In the genomic region with DNA sequence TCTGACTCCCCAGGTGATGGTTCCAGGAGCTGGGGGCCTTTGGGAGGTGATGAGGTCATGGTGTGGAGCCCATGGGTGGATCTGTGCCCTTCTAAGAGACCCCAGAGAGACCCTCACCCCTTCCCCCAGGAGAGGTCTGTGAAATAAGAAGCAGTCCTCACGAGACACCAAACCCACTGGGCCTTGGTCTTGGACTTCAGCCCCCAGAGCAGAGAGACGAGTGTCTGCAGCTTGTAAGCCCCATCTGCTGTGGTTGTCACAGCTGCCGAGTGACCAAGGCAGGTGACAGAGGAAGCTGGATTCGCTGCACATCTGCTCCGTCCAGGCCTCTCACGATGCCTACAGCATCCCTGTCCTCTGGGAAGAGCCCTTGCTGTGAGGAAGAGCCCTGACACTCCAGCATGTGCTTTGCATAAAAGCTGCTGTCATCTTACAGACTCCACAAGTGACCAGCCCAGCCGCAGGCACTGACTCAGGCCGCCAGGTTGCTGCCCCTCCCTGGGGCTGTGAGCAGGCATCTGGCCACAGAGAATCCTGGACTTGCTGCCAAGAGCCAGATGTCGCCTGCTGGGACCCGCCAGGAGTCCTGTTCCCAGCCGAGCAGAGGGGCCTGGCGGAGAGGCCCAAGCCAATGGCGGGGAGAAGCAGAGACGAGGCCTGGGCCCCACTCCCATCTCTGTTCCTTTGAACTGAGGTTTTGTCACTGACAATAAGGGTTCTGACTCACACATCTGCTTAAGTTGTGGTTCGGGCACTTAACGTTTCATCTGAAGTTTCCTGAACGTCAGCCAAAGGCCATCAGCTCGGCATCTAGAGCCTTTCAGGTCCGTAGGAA, we compare ENCODE assay signal across 8 cellular contexts.
DNase-seq lines count a peak whose midpoint lies in the region; ATAC-seq, FAIRE-seq and TF ChIP-seq lines count a peak whose summit lies in the region.

No MANE protein-coding gene starts in this region.

- no peak for FAIRE-seq in urothelium cell line (lab: Jason Lieb, UNC)

- H3K9me3 ChIP-seq in hepatocyte (ENCODE audit: low read depth) = no peaks in the 10 kb centered on the region

- H3K79me2 ChIP-seq in hepatocyte = no peaks in the 10 kb centered on the region

- H3K4me3 ChIP-seq in hepatocyte = no peak overlapping the region

- WGBS in hepatocyte (ENCODE audit: low lambda C conversion rate, missing lambda C conversion rate) = 52% methylated on average over 19 of the region's 19 CpGs

- H3K4me1 ChIP-seq in hepatocyte (ENCODE audit: insufficient read depth) = peaks cover 18% of the 10 kb centered on the region

- no peak overlapping the region for H3K4me2 ChIP-seq in hepatocyte

- H3K27me3 ChIP-seq in hepatocyte = no peaks in the 10 kb centered on the region

- H4K20me1 ChIP-seq in hepatocyte (ENCODE audit: insufficient read depth, poor library complexity, severe bottlenecking) = no peaks in the 10 kb centered on the region

- TF ChIP-seq CTCF in hepatocyte (IDR thresholded peaks at IDR 0.05; ENCODE audit: poor library complexity) = no peak

- H3K27ac ChIP-seq in hepatocyte = peak overlapping the region; percentile 55

- DNase-seq in activated effector memory CD4-positive, alpha-beta T cell treated with anti-CD3 and anti-CD28 coated beads, Interleukin-2, amount 50 U/mL, for 16 hours = peak; percentile 58
- no peak for DNase-seq in activated effector memory CD4-positive, alpha-beta T cell treated with Interleukin-2 at 50 U/mL for 16 hours
- DNase-seq in hepatocyte (ENCODE audit: low spot score) (peak; percentile 44), urothelium cell line (ENCODE audit: low spot score) (peak; percentile 77), GM19240 (ENCODE audit: insufficient read length, low spot score) (no peak)

- no peaks in the 10 kb centered on the region for H3K36me3 ChIP-seq in hepatocyte (replicated peaks; ENCODE audit: insufficient read depth, low read depth)

- ATAC-seq in SK-N-SH treated with all-trans-retinoic acid at 6 μM for 48 hours = peak; percentile 86
- no peak for ATAC-seq in GM19467 (IDR thresholded peaks at IDR 0.05; ENCODE audit: unreplicated experiment)
- no peak for ATAC-seq in HG03095 (IDR thresholded peaks at IDR 0.05; ENCODE audit: unreplicated experiment)

- H3K9me2 ChIP-seq in hepatocyte (replicated peaks; ENCODE audit: insufficient read depth) = no peaks in the 10 kb centered on the region

- no peak overlapping the region for H2AFZ ChIP-seq in hepatocyte

TF ChIP-seq in SK-N-SH treated with all-trans-retinoic acid at 6 μM for 48 hours, 23 proteins besides CTCF, POLR2A, EP300 and RAD21:
- TF ChIP-seq TSHZ2 (CRISPR knock-in tag; IDR thresholded peaks at IDR 0.05) (peak; percentile 91), ZNF70 (CRISPR knock-in tag; IDR thresholded peaks at IDR 0.05) (peak; percentile 17; the same call in 1 of the 2 replicates), TCF4 (CRISPR knock-in tag; IDR thresholded peaks at IDR 0.05; ENCODE audit: borderline replicate concordance) (peak; percentile 100), ESRRG (CRISPR knock-in tag; IDR thresholded peaks at IDR 0.05) (0 out of 2 replicates have a peak, but pooled peaks have one; percentile 19), ZFP3 (CRISPR knock-in tag; IDR thresholded peaks at IDR 0.05) (peak; percentile 60), ZFP30 (CRISPR knock-in tag; IDR thresholded peaks at IDR 0.05) (no peak), GLIS3 (CRISPR knock-in tag; IDR thresholded peaks at IDR 0.05) (no peak), BACH2 (CRISPR knock-in tag; IDR thresholded peaks at IDR 0.05; ENCODE audit: borderline replicate concordance) (peak; percentile 67; the same call in 1 of the 2 replicates)
- TF ChIP-seq, protein P1, sequence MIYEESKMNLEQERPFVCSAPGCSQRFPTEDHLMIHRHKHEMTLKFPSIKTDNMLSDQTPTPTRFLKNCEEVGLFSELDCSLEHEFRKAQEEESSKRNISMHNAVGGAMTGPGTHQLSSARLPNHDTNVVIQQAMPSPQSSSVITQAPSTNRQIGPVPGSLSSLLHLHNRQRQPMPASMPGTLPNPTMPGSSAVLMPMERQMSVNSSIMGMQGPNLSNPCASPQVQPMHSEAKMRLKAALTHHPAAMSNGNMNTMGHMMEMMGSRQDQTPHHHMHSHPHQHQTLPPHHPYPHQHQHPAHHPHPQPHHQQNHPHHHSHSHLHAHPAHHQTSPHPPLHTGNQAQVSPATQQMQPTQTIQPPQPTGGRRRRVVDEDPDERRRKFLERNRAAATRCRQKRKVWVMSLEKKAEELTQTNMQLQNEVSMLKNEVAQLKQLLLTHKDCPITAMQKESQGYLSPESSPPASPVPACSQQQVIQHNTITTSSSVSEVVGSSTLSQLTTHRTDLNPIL (CRISPR knock-in tag; IDR thresholded peaks at IDR 0.05; ENCODE audit: low read depth) = 0 out of 2 replicates have a peak, but pooled peaks have one; percentile 10
- TF ChIP-seq, protein P2, sequence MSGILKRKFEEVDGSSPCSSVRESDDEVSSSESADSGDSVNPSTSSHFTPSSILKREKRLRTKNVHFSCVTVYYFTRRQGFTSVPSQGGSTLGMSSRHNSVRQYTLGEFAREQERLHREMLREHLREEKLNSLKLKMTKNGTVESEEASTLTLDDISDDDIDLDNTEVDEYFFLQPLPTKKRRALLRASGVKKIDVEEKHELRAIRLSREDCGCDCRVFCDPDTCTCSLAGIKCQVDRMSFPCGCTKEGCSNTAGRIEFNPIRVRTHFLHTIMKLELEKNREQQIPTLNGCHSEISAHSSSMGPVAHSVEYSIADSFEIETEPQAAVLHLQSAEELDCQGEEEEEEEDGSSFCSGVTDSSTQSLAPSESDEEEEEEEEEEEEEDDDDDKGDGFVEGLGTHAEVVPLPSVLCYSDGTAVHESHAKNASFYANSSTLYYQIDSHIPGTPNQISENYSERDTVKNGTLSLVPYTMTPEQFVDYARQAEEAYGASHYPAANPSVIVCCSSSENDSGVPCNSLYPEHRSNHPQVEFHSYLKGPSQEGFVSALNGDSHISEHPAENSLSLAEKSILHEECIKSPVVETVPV (CRISPR knock-in tag; IDR thresholded peaks at IDR 0.05) = peak; percentile 54; the same call in 1 of the 2 replicates

Comparison
In these comparisons a context has a peak if more than half of its experiments do, and no peak if none do; other contexts are left out.
1. DNase-seq: peak in activated effector memory CD4-positive, alpha-beta T cell treated with anti-CD3 and anti-CD28 coated beads, Interleukin-2, amount 50 U/mL, for 16 hours (single experiment), hepatocyte (single experiment) and urothelium cell line (single experiment); none in activated effector memory CD4-positive, alpha-beta T cell treated with Interleukin-2 at 50 U/mL for 16 hours (single experiment) and GM19240 (single experiment).